In the genomic region with DNA sequence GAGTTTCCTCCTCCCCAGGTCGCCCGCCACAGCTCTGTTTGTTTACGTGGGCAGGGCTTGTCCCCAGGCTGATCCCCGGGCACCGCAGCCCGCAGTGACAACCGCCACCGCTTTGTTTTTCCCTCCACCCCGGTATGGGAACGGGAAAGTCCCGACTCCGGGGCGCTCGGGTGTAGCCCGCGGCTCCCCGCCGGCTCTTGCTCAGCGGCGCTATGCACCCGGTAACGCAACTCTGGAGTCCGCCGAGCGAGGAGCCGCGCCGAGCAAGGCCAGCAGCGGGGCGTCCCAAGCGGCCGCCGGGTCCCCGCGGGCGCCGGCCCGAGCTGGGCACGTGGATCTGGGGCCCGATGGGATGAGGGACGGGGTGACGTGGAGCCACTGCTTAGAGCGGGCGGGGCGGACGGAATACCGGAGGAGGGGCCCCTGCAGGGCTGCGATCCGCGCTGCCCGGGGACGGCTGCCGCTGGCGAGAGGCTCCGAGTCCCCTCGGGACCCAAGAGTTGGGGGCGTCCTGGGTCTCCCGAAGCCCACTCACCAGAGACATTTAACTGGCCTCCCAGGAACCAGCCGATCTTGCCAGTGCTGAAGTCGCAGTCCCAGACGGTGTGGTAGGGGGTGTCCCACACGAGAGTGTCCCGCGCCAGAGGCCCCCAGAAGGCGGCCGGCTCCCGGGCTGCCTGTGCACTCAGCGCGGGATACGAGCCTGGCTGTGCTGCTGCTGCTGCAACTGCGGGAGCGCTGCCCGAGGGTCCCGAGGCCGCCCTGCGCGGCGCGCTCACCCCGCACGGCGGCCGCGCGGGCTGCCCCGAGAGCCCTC, we compare ENCODE assay signal across 8 cellular contexts. TPM values are rescaled to one million over a fixed set of nuclear protein-coding genes. Genes with fewer than 3 reads are reported as not detected.
A peak's percentile ranks its signal among the peaks of the same experiment; 100 is the strongest.
DNase-seq lines count a peak whose midpoint lies in the region; ATAC-seq and TF ChIP-seq lines count a peak whose summit lies in the region.

No MANE protein-coding gene starts in this region.

- H2AFZ ChIP-seq in parathyroid adenoma, result peak overlapping the region; percentile 83

- TF ChIP-seq CTCF in CD14-positive monocyte (IDR thresholded peaks at IDR 0.05) (no peak), parathyroid adenoma (IDR thresholded peaks at IDR 0.05) (peak; percentile 10), transverse colon (IDR thresholded peaks at IDR 0.05) (peak in 4 of 5 experiments; percentile 2 to 48 (median 12))

- H3K27ac Mint-ChIP-seq in CD14-positive monocyte, result peak overlapping the region; percentile 75 to 91 (median 89)

- H3K4me3 Mint-ChIP-seq in CD14-positive monocyte, result peak overlapping the region; percentile 85 to 89

- H3K27me3 Mint-ChIP-seq in CD14-positive monocyte (ENCODE audit: low read depth in 3 of 3), result peaks cover 6 to 12% (median 6%) of the 10 kb centered on the region in 3 donors

- peak; percentile 82 for TF ChIP-seq POLR2A in transverse colon (IDR thresholded peaks at IDR 0.05)

- H3K9me3 Mint-ChIP-seq in CD14-positive monocyte, result peaks cover 0 to 2% (median 0%) of the 10 kb centered on the region in 7 donors

- H3K27ac ChIP-seq in parathyroid adenoma (peak overlapping the region; percentile 84), transverse colon (peak overlapping the region; percentile 92 to 98 (median 96))

- peaks cover 0 to 6% of the 10 kb centered on the region in 2 donors for H3K36me3 Mint-ChIP-seq in CD14-positive monocyte

- H3K36me3 ChIP-seq in parathyroid adenoma (ENCODE audit: control insufficient read depth, insufficient read depth, low read length) (no peaks in the 10 kb centered on the region), transverse colon (no peaks in the 10 kb centered on the region)

- TF ChIP-seq EP300 in transverse colon (IDR thresholded peaks at IDR 0.05; ENCODE audit: low read depth), result no peak

- peaks cover 46% of the 10 kb centered on the region for H3K4me1 Mint-ChIP-seq in CD14-positive monocyte

- H3K4me2 ChIP-seq in parathyroid adenoma (ENCODE audit: low read length), result peak overlapping the region; percentile 96

- in situ Hi-C loops in transverse colon (cut with MboI; ENCODE audit: low pct_ligation_motif_present in 1 of 4, low pct_unique_long_range_greater_than_20kb in 1 of 4, low sequenced_read_pairs in 3 of 4), result loop anchor here in 1 of 4 donors (25.0 kb wide), 1 partner anchor 330 kb away; the partner anchor contains the start of gene ABHD12

- ATAC-seq in GM19324 (IDR thresholded peaks at IDR 0.05; ENCODE audit: low FRiP score, unreplicated experiment) (peak; percentile 22), HG03457 (IDR thresholded peaks at IDR 0.05; ENCODE audit: unreplicated experiment) (peak; percentile 27)

- H3K27me3 ChIP-seq in parathyroid adenoma (ENCODE audit: control insufficient read depth, insufficient read depth, low read length), result no peaks in the 10 kb centered on the region
- H3K27me3 ChIP-seq in transverse colon, result no peaks in the 10 kb centered on the region

- H3K9me3 ChIP-seq in parathyroid adenoma (ENCODE audit: control insufficient read depth, low read length) (no peaks in the 10 kb centered on the region), transverse colon (no peaks in the 10 kb centered on the region)

- H3K4me1 ChIP-seq in parathyroid adenoma (peaks cover 37% of the 10 kb centered on the region), transverse colon (peaks cover 23 to 61% (median 48%) of the 10 kb centered on the region in 4 donors)

- DNase-seq in CD14-positive monocyte (ENCODE audit: low spot score), result peak; percentile 71
- DNase-seq in SHP77 (lab: John Stamatoyannopoulos, UW), result peak; percentile 53 to 67
- peak; percentile 82 for DNase-seq in activated naive CD4-positive, alpha-beta T cell treated with Interleukin-2 at 50 U/mL for 16 hours
- DNase-seq in head of caudate nucleus, result peak; percentile 50 to 92 (median 83)
- DNase-seq in transverse colon, result peak; percentile 85

- H3K9ac ChIP-seq in parathyroid adenoma, result peak overlapping the region; percentile 65

- H3K79me2 ChIP-seq in parathyroid adenoma, result peaks cover 33% of the 10 kb centered on the region

- 0% methylated on average over 86 of the region's 86 CpGs; no CpG with 5 or more reads in 1 of the 2 donors for WGBS in transverse colon (ENCODE audit: low coverage in 1 of 2), 2 donors

- intact Hi-C loops in CD14-positive monocyte (cut with micrococcal nuclease), result loop anchor here in 1 of 2 donors (5.0 to 10.0 kb wide), 2 partner anchors 190 to 337 kb away; partner anchors contain the start of genes ABHD12 and PYGB
- intact Hi-C loops in head of caudate nucleus (cut with DNase I), result no loop called here
- intact Hi-C loops in transverse colon (cut with DNase I; ENCODE audit: low total_unique reads), result loop anchor here (10.0 kb wide), 1 partner anchor 207 kb away; no protein-coding TSS in a partner anchor

- H3K4me3 ChIP-seq in parathyroid adenoma (ENCODE audit: low read depth, low read length) (peak overlapping the region; percentile 80), transverse colon (peak overlapping the region; percentile 39 to 85 (median 80))

RNA-seq across cellular contexts. Expression of gene ACSS1, which starts 0.5 kb away (rescaled TPM):
- polyA plus RNA-seq in CD14-positive monocyte, result 10 to 100 TPM; 27.6 to 32.0 TPM
- total RNA-seq in transverse colon, result 10 to 100 TPM; 30.3 to 64.7 (median 51.6) TPM

RNA-seq across cellular contexts. Expression of gene VSX1, which starts 24.5 kb away (rescaled TPM):
- not detected for polyA plus RNA-seq in CD14-positive monocyte
- under 1 TPM in 1 of 4 donors, not detected in 3; 0.16 TPM for total RNA-seq in transverse colon

Comparison
In these comparisons a context has a peak if more than half of its experiments do, and no peak if none do; other contexts are left out.
1. Peak in every context shown above with its lines: DNase-seq, ATAC-seq, H3K4me3 ChIP-seq and H3K27ac ChIP-seq.